ENCODE assay signal across 23 cellular contexts in genomic region chr4:169014581-169014980, GRCh38. TPM values are rescaled to one million over a fixed set of nuclear protein-coding genes. Genes with fewer than 3 reads are reported as not detected.
DNase-seq lines count a peak whose midpoint lies in the region; ATAC-seq and TF ChIP-seq lines count a peak whose summit lies in the region.
"Had no signal": no experiment of that assay in that cellular context is flagged by ENCODE, and none has a peak within 500 bp of the region (broad histone marks: within the 10 kb centered on the region; RNA-seq: fewer than 3 reads in every experiment).

No MANE protein-coding gene starts in this region.

- no peaks in the 10 kb centered on the region for H3K36me3 ChIP-seq in subcutaneous abdominal adipose tissue (ENCODE audit: control insufficient read depth in 5 of 5, insufficient read depth in 5 of 5, low read length in 5 of 5)
- H3K36me3 ChIP-seq in ovary, result no peaks in the 10 kb centered on the region
- no peaks in the 10 kb centered on the region for H3K36me3 ChIP-seq in psoas muscle (ENCODE audit: insufficient read depth in 1 of 2, low read depth in 1 of 2)
- H3K36me3 ChIP-seq: lower lobe of right lung, upper lobe of right lung had no signal

- H3K27ac ChIP-seq in RWPE1, result no peak overlapping the region
- peak overlapping the region; percentile 49 for H3K27ac ChIP-seq in foreskin keratinocyte
- peak overlapping the region; percentile 38 for H3K27ac ChIP-seq in subcutaneous abdominal adipose tissue (ENCODE audit: low read depth, low read length)
- no peak overlapping the region for H3K27ac ChIP-seq in ovary
- no peak overlapping the region for H3K27ac ChIP-seq in caudate nucleus (ENCODE audit: low read depth, low read length)
- no peak overlapping the region for H3K27ac ChIP-seq in psoas muscle
- H3K27ac ChIP-seq: lower lobe of right lung, upper lobe of right lung had no signal

- no peaks in the 10 kb centered on the region for H3K27me3 ChIP-seq in foreskin keratinocyte
- no peaks in the 10 kb centered on the region for H3K27me3 ChIP-seq in subcutaneous abdominal adipose tissue (ENCODE audit: control insufficient read depth in 5 of 5, insufficient read depth in 4 of 5, low read length in 5 of 5)
- H3K27me3 ChIP-seq in ovary, result no peaks in the 10 kb centered on the region
- H3K27me3 ChIP-seq in psoas muscle (ENCODE audit: insufficient read depth in 3 of 3, low read length in 2 of 3), result no peaks in the 10 kb centered on the region
- H3K27me3 ChIP-seq: upper lobe of right lung had no signal

- H3K9me3 ChIP-seq in subcutaneous abdominal adipose tissue (ENCODE audit: control insufficient read depth in 5 of 5, low read length in 5 of 5), result no peaks in the 10 kb centered on the region
- H3K9me3 ChIP-seq in ovary, result no peaks in the 10 kb centered on the region
- no peaks in the 10 kb centered on the region for H3K9me3 ChIP-seq in psoas muscle
- H3K9me3 ChIP-seq: lower lobe of right lung, upper lobe of right lung had no signal

- 26 to 37% (median 32%) methylated on average over 2 of the region's 2 CpGs for WGBS in ovary, 3 donors
- 20 to 49% (median 27%) methylated on average over 2 of the region's 2 CpGs for WGBS in psoas muscle, 3 donors

- ATAC-seq in foreskin keratinocyte (no peak), psoas muscle (no peak)
- ATAC-seq: HCT116; lower lobe of right lung; stimulated activated naive CD8-positive, alpha-beta T cell treated with anti-CD3 and anti-CD28 coated beads, Interleukin-15, Interleukin-2, amounts not matched to agents 100 U/mL and 50 U/mL, for 24 hours; upper lobe of right lung had no signal

- H3K4me1 ChIP-seq in foreskin keratinocyte (peaks cover 29% of the 10 kb centered on the region), subcutaneous abdominal adipose tissue (ENCODE audit: control insufficient read depth in 5 of 5, insufficient read depth in 5 of 5, low read length in 5 of 5) (peaks cover 5 to 19% (median 15%) of the 10 kb centered on the region in 5 donors), ovary (ENCODE audit: insufficient read depth) (peaks cover 2% of the 10 kb centered on the region), psoas muscle (no peaks in the 10 kb centered on the region)
- H3K4me1 ChIP-seq: lower lobe of right lung, upper lobe of right lung had no signal

- DNase-seq in EH (ENCODE audit: low read depth) (peak; percentile 62), RWPE1 (ENCODE audit: low spot score) (peak; percentile 26), foreskin keratinocyte (peak in 1 of 2 donors; percentile 70), ovary (no peak), caudate nucleus (lab: John Stamatoyannopoulos, UW) (no peak), psoas muscle (no peak)
- DNase-seq: activated CD4-positive, alpha-beta T cell treated with anti-CD3 and anti-CD28 coated beads for 1 hour; activated CD8-positive, alpha-beta memory T cell treated with anti-CD3 and anti-CD28 coated beads for 24 hours; activated naive CD4-positive, alpha-beta T cell treated with anti-CD3 and anti-CD28 coated beads for 36 hours; activated T-cell treated with anti-CD3 and anti-CD28 coated beads, Interleukin-2, amount 50 U/mL, for 24 hours; amygdala; CD4-positive, alpha-beta T cell; DMS 273 treated with DMSO at 0.1 percent for 48 hours; hippocampal formation; KG1; lower lobe of right lung; NCI-H187; stimulated activated CD4-positive, alpha-beta T cell treated with anti-CD3 and anti-CD28 coated beads, Interleukin-4, amount 100 ng/mL, for 24 hours; stimulated activated naive CD8-positive, alpha-beta T cell treated with anti-CD3 and anti-CD28 coated beads, Interleukin-15, Interleukin-2, amounts not matched to agents 100 U/mL and 50 U/mL, for 24 hours; SW 1271; upper lobe of right lung had no signal

- TF ChIP-seq CTCF in RWPE1 (conservative IDR thresholded peaks at IDR 0.05; ENCODE audit: low read depth), result no peak
- TF ChIP-seq CTCF in foreskin keratinocyte (conservative IDR thresholded peaks at IDR 0.05), result no peak
- no peak for TF ChIP-seq CTCF in ovary (IDR thresholded peaks at IDR 0.05)
- TF ChIP-seq CTCF in psoas muscle (IDR thresholded peaks at IDR 0.05), result no peak

- no peak for TF ChIP-seq POLR2A in ovary (IDR thresholded peaks at IDR 0.05)

- H3K4me3 ChIP-seq in subcutaneous abdominal adipose tissue (ENCODE audit: low read depth in 1 of 5, low read length in 5 of 5) (no peak overlapping the region), ovary (no peak overlapping the region), psoas muscle (no peak overlapping the region)
- H3K4me3 ChIP-seq: lower lobe of right lung, upper lobe of right lung had no signal

- POLR2A ChIA-PET in RWPE1 (lab: Yijun Ruan, JAX; ENCODE audit: low non-redundant PET), result no interaction called here

- no peak for TF ChIP-seq EP300 in ovary (IDR thresholded peaks at IDR 0.05)

- CTCF ChIA-PET in RWPE1 (lab: Yijun Ruan, JAX), result no interaction called here

- intact Hi-C loops in ovary (cut with DNase I), result loop anchor here in 2 of 4 donors (5.0 to 10.0 kb wide), 2 partner anchors 258 to 260 kb away; partner anchors contain the start of gene SH3RF1 (in 2 of the 2)
- intact Hi-C loops in psoas muscle (cut with DNase I), result loop anchor here in 1 of 2 donors (5.0 kb wide), 2 partner anchors 268 to 1013 kb away; partner anchors contain the start of gene MFAP3L

- H3K9ac ChIP-seq in subcutaneous abdominal adipose tissue (ENCODE audit: low read length in 5 of 5), result no peak overlapping the region

RNA-seq across cellular contexts. Expression of gene CBR4, which starts 4.5 kb away (rescaled TPM):
- 13.0 and 14.0 TPM in 2 replicates for total RNA-seq in foreskin keratinocyte
- 6.5 and 8.7 TPM in 2 replicates for polyA plus RNA-seq in foreskin keratinocyte
- 10 to 100 TPM; 17.5 to 24.0 (median 20.2) TPM for total RNA-seq in ovary
- 10 to 100 TPM in 1 of 2 donors, 1 to 10 TPM in 1; 8.9 to 12.3 TPM for polyA plus RNA-seq in ovary
- total RNA-seq in psoas muscle, result 10 to 100 TPM; 10.4 to 18.5 (median 14.9) TPM
- 10 to 100 TPM in 1 of 3 donors, 1 to 10 TPM in 2; 5.2 to 16.3 (median 8.4) TPM for polyA plus RNA-seq in psoas muscle

Comparison
In these comparisons a context has a peak if more than half of its experiments do, and no peak if none do; other contexts are left out.
1. DNase-seq: peak in EH (single experiment) and RWPE1 (single experiment); none in ovary (0 of 5), caudate nucleus (0 of 61) and psoas muscle (0 of 2).
2. H3K27ac ChIP-seq: peak in foreskin keratinocyte (single experiment) and subcutaneous abdominal adipose tissue (single experiment); none in RWPE1 (single experiment), ovary (0 of 2), caudate nucleus (single experiment) and psoas muscle (single experiment).